23 cellular contexts compared by ENCODE assay signal in genomic region chr18:69326094-69326493, GRCh38.
"Had no signal": no experiment of that assay in that cellular context is flagged by ENCODE, and none has a peak within 500 bp of the region (broad histone marks: within the 10 kb centered on the region; RNA-seq: fewer than 3 reads in every experiment).

No MANE protein-coding gene starts in this region.

- ATAC-seq: body of pancreas, foreskin keratinocyte, heart right ventricle, left cardiac atrium, psoas muscle had no signal

- H3K36me3 ChIP-seq: esophagus squamous epithelium, heart right ventricle, right lobe of liver, transverse colon had no signal

- H3K27ac Mint-ChIP-seq: activated CD4-positive, alpha-beta T cell treated with anti-CD3 and anti-CD28 coated beads, Interleukin-2, amount 10 ng/mL, durations not matched to agents 7 days and 5 days; activated naive CD8-positive, alpha-beta T cell; T-helper 2 cell treated with Interferon-gamma antibody and Interleukin-4, amounts not matched to agents 5 μg/mL and 100 μg/mL, for 36 hours had no signal

- H3K27ac ChIP-seq: body of pancreas, coronary artery, esophagus squamous epithelium, foreskin keratinocyte, heart right ventricle, psoas muscle, right lobe of liver, transverse colon had no signal

- H3K9me3 ChIP-seq: body of pancreas, psoas muscle, right lobe of liver, transverse colon had no signal

- DNase-seq: activated CD4-positive, alpha-beta T cell treated with anti-CD3 and anti-CD28 coated beads, Interleukin-2, amount 10 ng/mL, durations not matched to agents 7 days and 5 days; activated CD8-positive, alpha-beta memory T cell treated with anti-CD3 and anti-CD28 coated beads for 24 hours; activated gamma-delta T cell treated with Interleukin-2 at 50 U/mL for 16 hours; amygdala; body of pancreas; esophagus squamous epithelium; heart right ventricle; left cardiac atrium; midbrain; psoas muscle; right lobe of liver; stimulated activated CD4-positive, alpha-beta T cell treated with anti-CD3 and anti-CD28 coated beads, Interleukin-4, amount 100 ng/mL, for 4 hours; stimulated activated CD8-positive, alpha-beta memory T cell treated with anti-CD3 and anti-CD28 coated beads, Interleukin-4, amount 100 ng/mL, for 48 hours; stimulated activated naive CD4-positive, alpha-beta T cell treated with Interleukin-2 at 50 U/mL for 16 hours; transverse colon had no signal

- H3K4me1 ChIP-seq: esophagus squamous epithelium, foreskin keratinocyte, heart right ventricle, psoas muscle, right lobe of liver, transverse colon had no signal

- H3K4me3 ChIP-seq: body of pancreas, coronary artery, esophagus squamous epithelium, heart right ventricle, lung, psoas muscle, right lobe of liver, smooth muscle cell, transverse colon had no signal

- H3K27me3 Mint-ChIP-seq: activated CD4-positive, alpha-beta T cell treated with anti-CD3 and anti-CD28 coated beads, Interleukin-2, amount 10 ng/mL, durations not matched to agents 7 days and 5 days; activated naive CD8-positive, alpha-beta T cell; central memory CD8-positive, alpha-beta T cell had no signal

- H3K36me3 Mint-ChIP-seq: activated naive CD8-positive, alpha-beta T cell had no signal

- H3K27me3 ChIP-seq: body of pancreas, esophagus squamous epithelium, foreskin keratinocyte, heart right ventricle, right lobe of liver, transverse colon had no signal

- H3K4me3 Mint-ChIP-seq: activated CD4-positive, alpha-beta T cell treated with anti-CD3 and anti-CD28 coated beads, Interleukin-2, amount 10 ng/mL, durations not matched to agents 7 days and 5 days; activated naive CD8-positive, alpha-beta T cell; central memory CD8-positive, alpha-beta T cell; neural crest cell; T-helper 2 cell treated with Interferon-gamma antibody and Interleukin-4, amounts not matched to agents 5 μg/mL and 100 μg/mL, for 36 hours had no signal

- H3K9me3 Mint-ChIP-seq: activated CD4-positive, alpha-beta T cell treated with anti-CD3 and anti-CD28 coated beads, Interleukin-2, amount 10 ng/mL, durations not matched to agents 7 days and 5 days; neural crest cell; T-helper 2 cell treated with Interferon-gamma antibody and Interleukin-4, amounts not matched to agents 5 μg/mL and 100 μg/mL, for 36 hours had no signal

- H3K4me1 Mint-ChIP-seq: activated CD4-positive, alpha-beta T cell treated with anti-CD3 and anti-CD28 coated beads, Interleukin-2, amount 10 ng/mL, durations not matched to agents 7 days and 5 days; central memory CD8-positive, alpha-beta T cell; neural crest cell had no signal
